Comparison of ENCODE assay signal across 8 cellular contexts in genomic region chr4:7649741-7650531, GRCh38.
A peak's percentile ranks its signal among the peaks of the same experiment; 100 is the strongest.
DNase-seq lines count a peak whose midpoint lies in the region; ATAC-seq and TF ChIP-seq lines count a peak whose summit lies in the region.

No MANE protein-coding gene starts in this region.

- peak; percentile 25 for ATAC-seq in left ventricle myocardium superior
- ATAC-seq in activated CD8-positive, alpha-beta T cell treated with anti-CD3 and anti-CD28 coated beads for 36 hours: peak; percentile 87

- peak overlapping the region; percentile 0 for H3K4me3 Mint-ChIP-seq in activated CD8-positive, alpha-beta T cell treated with anti-CD3 and anti-CD28 coated beads for 36 hours

- no peak for TF ChIP-seq CTCF in right atrium auricular region (IDR thresholded peaks at IDR 0.05)
- no peak for TF ChIP-seq CTCF in activated CD8-positive, alpha-beta T cell treated with anti-CD3 and anti-CD28 coated beads for 36 hours (IDR thresholded peaks at IDR 0.05)
- no peak for TF ChIP-seq CTCF in fibroblast of mammary gland (conservative IDR thresholded peaks at IDR 0.05; ENCODE audit: control insufficient read depth, insufficient read depth, low read depth, low read length)

- peaks cover 0 to 8% of the 10 kb centered on the region in 2 donors for H3K4me1 ChIP-seq in right atrium auricular region

- H3K27ac ChIP-seq in right atrium auricular region: no peak overlapping the region

- no peaks in the 10 kb centered on the region for H3K27me3 ChIP-seq in right atrium auricular region

- POLR2A ChIA-PET in activated CD8-positive, alpha-beta T cell treated with anti-CD3 and anti-CD28 coated beads for 36 hours (lab: Charles Lee): no interaction called here

- intact Hi-C loops in left ventricle myocardium superior (cut with micrococcal nuclease): no loop called here
- intact Hi-C loops in activated CD8-positive, alpha-beta T cell treated with anti-CD3 and anti-CD28 coated beads for 36 hours (cut with micrococcal nuclease): no loop called here

- H3K9me3 Mint-ChIP-seq in activated CD8-positive, alpha-beta T cell treated with anti-CD3 and anti-CD28 coated beads for 36 hours: no peaks in the 10 kb centered on the region

- no peaks in the 10 kb centered on the region for H3K36me3 Mint-ChIP-seq in activated CD8-positive, alpha-beta T cell treated with anti-CD3 and anti-CD28 coated beads for 36 hours (ENCODE audit: low read depth)

- H3K9me3 ChIP-seq in right atrium auricular region: no peaks in the 10 kb centered on the region

- H3K27me3 Mint-ChIP-seq in activated CD8-positive, alpha-beta T cell treated with anti-CD3 and anti-CD28 coated beads for 36 hours: peaks cover 6% of the 10 kb centered on the region

- H3K4me3 ChIP-seq in right atrium auricular region (no peak overlapping the region), fibroblast of mammary gland (ENCODE audit: control insufficient read depth, low read depth, low read length) (no peak overlapping the region)

- CTCF ChIA-PET in activated CD8-positive, alpha-beta T cell treated with anti-CD3 and anti-CD28 coated beads for 36 hours (lab: Charles Lee): no interaction called here

- peaks cover 39% of the 10 kb centered on the region for H3K4me1 Mint-ChIP-seq in activated CD8-positive, alpha-beta T cell treated with anti-CD3 and anti-CD28 coated beads for 36 hours (ENCODE audit: low read depth)

- peak overlapping the region; percentile 74 for H3K27ac Mint-ChIP-seq in activated CD8-positive, alpha-beta T cell treated with anti-CD3 and anti-CD28 coated beads for 36 hours

- no peaks in the 10 kb centered on the region for H3K36me3 ChIP-seq in right atrium auricular region

- DNase-seq in left ventricle myocardium superior (peak; percentile 28), right atrium auricular region (ENCODE audit: low spot score) (no peak), fibroblast of mammary gland (ENCODE audit: low read depth) (peak; percentile 95), SHP77 (lab: John Stamatoyannopoulos, UW) (no peak), DMS114 treated with DMSO at 0.1 percent for 48 hours (lab: John Stamatoyannopoulos, UW; ENCODE audit: unreplicated experiment) (no peak)
- peak; percentile 84 for DNase-seq in activated CD8-positive, alpha-beta T cell treated with anti-CD3 and anti-CD28 coated beads for 36 hours
- peak; percentile 24 to 47 (median 33) for DNase-seq in stimulated activated CD4-positive, alpha-beta T cell treated with anti-CD3 and anti-CD28 coated beads, TNF-alpha, amount 100 ng/mL, for 48 hours (ENCODE audit: low read depth in 3 of 3)
- DNase-seq in effector CD8-positive, alpha-beta T cell (lab: John Stamatoyannopoulos, UW): no peak

Comparison
In these comparisons a context has a peak if more than half of its experiments do, and no peak if none do; other contexts are left out.
1. DNase-seq: peak in left ventricle myocardium superior (single experiment), activated CD8-positive, alpha-beta T cell treated with anti-CD3 and anti-CD28 coated beads for 36 hours (single experiment), fibroblast of mammary gland (single experiment) and stimulated activated CD4-positive, alpha-beta T cell treated with anti-CD3 and anti-CD28 coated beads, TNF-alpha, amount 100 ng/mL, for 48 hours (3 of 3); none in right atrium auricular region (single experiment), SHP77 (0 of 2), DMS114 treated with DMSO at 0.1 percent for 48 hours (single experiment) and effector CD8-positive, alpha-beta T cell (single experiment).